In genomic region chr11:64131657-64132387, GRCh38 we compare ENCODE assay signal across 18 cellular contexts. TPM values are rescaled to one million over a fixed set of nuclear protein-coding genes. Genes with fewer than 3 reads are reported as not detected.
DNase-seq lines count a peak whose midpoint lies in the region; ATAC-seq and TF ChIP-seq lines count a peak whose summit lies in the region.
"Had no signal": no experiment of that assay in that cellular context is flagged by ENCODE, and none has a peak within 500 bp of the region (broad histone marks: within the 10 kb centered on the region; RNA-seq: fewer than 3 reads in every experiment).

No MANE protein-coding gene starts in this region.

- H3K27me3 Mint-ChIP-seq in activated CD8-positive, alpha-beta T cell treated with anti-CD3 and anti-CD28 coated beads for 36 hours, result no peaks in the 10 kb centered on the region
- H3K27me3 Mint-ChIP-seq in WTC11 (ENCODE audit: low read depth), result peaks cover 39% of the 10 kb centered on the region

- ATAC-seq in left ventricle myocardium superior (no peak), GM21576 (IDR thresholded peaks at IDR 0.05; ENCODE audit: unreplicated experiment) (no peak), GM21717 (IDR thresholded peaks at IDR 0.05; ENCODE audit: unreplicated experiment) (no peak), WTC11 (no peak)
- ATAC-seq in activated CD8-positive, alpha-beta T cell treated with anti-CD3 and anti-CD28 coated beads for 36 hours, result no peak
- ATAC-seq: Panc1 had no signal

- no peaks in the 10 kb centered on the region for H3K27me3 ChIP-seq in cardiac muscle cell
- H3K27me3 ChIP-seq: esophagus muscularis mucosa, MG63 had no signal

- no peaks in the 10 kb centered on the region for H3K9me3 Mint-ChIP-seq in activated CD8-positive, alpha-beta T cell treated with anti-CD3 and anti-CD28 coated beads for 36 hours
- H3K9me3 Mint-ChIP-seq in WTC11, result no peaks in the 10 kb centered on the region
- H3K9me3 Mint-ChIP-seq: activated T-helper 1 cell treated with anti-CD3 and anti-CD28 coated beads, Interleukin-12 subunit alpha, Interleukin-12 subunit beta, Interleukin-2, Interleukin-4 antibody, amounts not matched to agents 30 ng/mL and 10 ng/mL and 1 ng/mL, durations not matched to agents 14 hours and 24 hours and 36 hours; T-helper 1 cell treated with Interleukin-12 subunit alpha and Interleukin-12 subunit beta and Interleukin-4 antibody, amounts not matched to agents 30 μg/mL and 1 μg/mL, for 36 hours had no signal

- peaks cover 30% of the 10 kb centered on the region for H3K4me1 ChIP-seq in cardiac muscle cell (ENCODE audit: low read depth)

- no peaks in the 10 kb centered on the region for H3K36me3 Mint-ChIP-seq in activated CD8-positive, alpha-beta T cell treated with anti-CD3 and anti-CD28 coated beads for 36 hours (ENCODE audit: low read depth)
- no peaks in the 10 kb centered on the region for H3K36me3 Mint-ChIP-seq in WTC11

- TF ChIP-seq CTCF in cardiac muscle cell (IDR thresholded peaks at IDR 0.05; ENCODE audit: low read depth, low read length), result no peak
- TF ChIP-seq CTCF in activated CD8-positive, alpha-beta T cell treated with anti-CD3 and anti-CD28 coated beads for 36 hours (IDR thresholded peaks at IDR 0.05), result no peak
- TF ChIP-seq CTCF in WTC11 (IDR thresholded peaks at IDR 0.05), result no peak

- no peaks in the 10 kb centered on the region for H3K36me3 ChIP-seq in cardiac muscle cell
- H3K36me3 ChIP-seq: esophagus muscularis mucosa, MG63 had no signal

- POLR2A ChIA-PET in activated CD8-positive, alpha-beta T cell treated with anti-CD3 and anti-CD28 coated beads for 36 hours (lab: Charles Lee), result interaction anchor here (0.5 kb wide), 1 partner anchor 548 kb away, joined by 3 read pairs; no protein-coding TSS in a partner anchor
- POLR2A ChIA-PET in WTC11 (lab: Charles Lee), result interaction anchor here (1.1 to 1.2 kb wide), 2 partner anchors 11 to 36 kb away, joined by 3 read pairs; no protein-coding TSS in a partner anchor

- no peaks in the 10 kb centered on the region for H3K9me3 ChIP-seq in cardiac muscle cell (ENCODE audit: low read depth)
- H3K9me3 ChIP-seq: esophagus muscularis mucosa, MG63 had no signal

- H3K4me1 Mint-ChIP-seq in activated CD8-positive, alpha-beta T cell treated with anti-CD3 and anti-CD28 coated beads for 36 hours (ENCODE audit: low read depth), result no peaks in the 10 kb centered on the region
- H3K4me1 Mint-ChIP-seq in WTC11, result peaks cover 46% of the 10 kb centered on the region

- intact Hi-C loops in left ventricle myocardium superior (cut with micrococcal nuclease), result no loop called here
- intact Hi-C loops in activated CD8-positive, alpha-beta T cell treated with anti-CD3 and anti-CD28 coated beads for 36 hours (cut with micrococcal nuclease), result no loop called here

- H3K4me3 ChIP-seq in cardiac muscle cell, result no peak overlapping the region
- H3K4me3 ChIP-seq: esophagus muscularis mucosa, MG63 had no signal

- peak overlapping the region; percentile 60 for H3K27ac ChIP-seq in cardiac muscle cell
- H3K27ac ChIP-seq: esophagus muscularis mucosa had no signal

- H3K4me3 Mint-ChIP-seq in activated CD8-positive, alpha-beta T cell treated with anti-CD3 and anti-CD28 coated beads for 36 hours, result no peak overlapping the region
- no peak overlapping the region for H3K4me3 Mint-ChIP-seq in WTC11
- H3K4me3 Mint-ChIP-seq: activated T-helper 1 cell treated with anti-CD3 and anti-CD28 coated beads, Interleukin-12 subunit alpha, Interleukin-12 subunit beta, Interleukin-2, Interleukin-4 antibody, amounts not matched to agents 30 ng/mL and 10 ng/mL and 1 ng/mL, durations not matched to agents 14 hours and 24 hours and 36 hours; T-helper 1 cell treated with Interleukin-12 subunit alpha and Interleukin-12 subunit beta and Interleukin-4 antibody, amounts not matched to agents 30 μg/mL and 1 μg/mL, for 36 hours had no signal

- DNase-seq in cardiac muscle cell (ENCODE audit: low read depth in 1 of 2, low spot score in 1 of 2) (peak in 1 of 2 donors; percentile 53), left ventricle myocardium superior (no peak), NCI-H2171 (lab: John Stamatoyannopoulos, UW) (peak; percentile 60), cerebellum (ENCODE audit: low spot score) (peak; percentile 81), WTC11 (ENCODE audit: low spot score) (no peak)
- DNase-seq in activated CD8-positive, alpha-beta T cell treated with anti-CD3 and anti-CD28 coated beads for 36 hours, result no peak
- DNase-seq: ACHN; activated CD4-positive, alpha-beta T cell treated with anti-CD3 and anti-CD28 coated beads for 48 hours; cortex of kidney; H7; mesenchymal stem cell; MG63 had no signal

- CTCF ChIA-PET in activated CD8-positive, alpha-beta T cell treated with anti-CD3 and anti-CD28 coated beads for 36 hours (lab: Charles Lee), result interaction anchor here (1.8 kb wide), 1 partner anchor 20 kb away, joined by 6 read pairs; no protein-coding TSS in a partner anchor
- CTCF ChIA-PET in WTC11 (lab: Charles Lee), result interaction anchor here (0.5 to 4.3 kb wide), 12 partner anchors 10 to 241 kb away, joined by 3 to 17 read pairs (median 5); no protein-coding TSS in a partner anchor

- H3K27ac Mint-ChIP-seq in activated CD8-positive, alpha-beta T cell treated with anti-CD3 and anti-CD28 coated beads for 36 hours, result no peak overlapping the region
- no peak overlapping the region for H3K27ac Mint-ChIP-seq in WTC11
- H3K27ac Mint-ChIP-seq: activated T-helper 1 cell treated with anti-CD3 and anti-CD28 coated beads, Interleukin-12 subunit alpha, Interleukin-12 subunit beta, Interleukin-2, Interleukin-4 antibody, amounts not matched to agents 30 ng/mL and 10 ng/mL and 1 ng/mL, durations not matched to agents 14 hours and 24 hours and 36 hours; T-helper 1 cell treated with Interleukin-12 subunit alpha and Interleukin-12 subunit beta and Interleukin-4 antibody, amounts not matched to agents 30 μg/mL and 1 μg/mL, for 36 hours had no signal

TF ChIP-seq in WTC11, 78 proteins besides CTCF, POLR2A, EP300 and RAD21:
- TF ChIP-seq USF1 (CRISPR knock-in tag; IDR thresholded peaks at IDR 0.05) (no peak), ZNF423 (CRISPR knock-in tag; IDR thresholded peaks at IDR 0.05) (no peak), HMGA2 (CRISPR knock-in tag; IDR thresholded peaks at IDR 0.05) (no peak), CDX4 (CRISPR knock-in tag; IDR thresholded peaks at IDR 0.05; ENCODE audit: borderline replicate concordance) (no peak), SOX15 (CRISPR knock-in tag; IDR thresholded peaks at IDR 0.05) (no peak), ZNF121 (CRISPR knock-in tag; IDR thresholded peaks at IDR 0.05) (no peak), ETV6 (CRISPR knock-in tag; IDR thresholded peaks at IDR 0.05) (no peak), JUN (CRISPR knock-in tag; IDR thresholded peaks at IDR 0.05) (no peak)

RNA-seq across cellular contexts. Expression of gene MACROD1, which starts 34.1 kb away (rescaled TPM):
- total RNA-seq in cardiac muscle cell (116 and 156 TPM in 2 replicates), left ventricle myocardium superior (139 TPM), cerebellum (6.9 TPM), WTC11 (2021) (36.9 to 54.4 TPM (median 52.9 TPM) in 3 replicates)
- polyA plus RNA-seq in cardiac muscle cell, result 134 and 198 TPM in 2 replicates
- total RNA-seq in activated CD8-positive, alpha-beta T cell treated with anti-CD3 and anti-CD28 coated beads for 36 hours, result 10 to 100 TPM; 38.7 to 38.8 TPM

RNA-seq across cellular contexts. Expression of gene STIP1, which starts 54.1 kb away (rescaled TPM):
- total RNA-seq in cardiac muscle cell, result 231 and 244 TPM in 2 replicates
- 229 and 240 TPM in 2 replicates for polyA plus RNA-seq in cardiac muscle cell
- total RNA-seq in left ventricle myocardium superior, result 127 TPM
- 72.8 TPM for total RNA-seq in cerebellum
- 100 to 1,000 TPM; 396 to 416 TPM for total RNA-seq in activated CD8-positive, alpha-beta T cell treated with anti-CD3 and anti-CD28 coated beads for 36 hours
- 291 to 296 TPM (median 296 TPM) in 3 replicates for total RNA-seq in WTC11 (2021)

Comparison
In these comparisons a context has a peak if more than half of its experiments do, and no peak if none do; other contexts are left out.
1. DNase-seq: peak in NCI-H2171 (single experiment) and cerebellum (single experiment); none in left ventricle myocardium superior (single experiment), activated CD8-positive, alpha-beta T cell treated with anti-CD3 and anti-CD28 coated beads for 36 hours (single experiment) and WTC11 (single experiment).